In the genomic region with DNA sequence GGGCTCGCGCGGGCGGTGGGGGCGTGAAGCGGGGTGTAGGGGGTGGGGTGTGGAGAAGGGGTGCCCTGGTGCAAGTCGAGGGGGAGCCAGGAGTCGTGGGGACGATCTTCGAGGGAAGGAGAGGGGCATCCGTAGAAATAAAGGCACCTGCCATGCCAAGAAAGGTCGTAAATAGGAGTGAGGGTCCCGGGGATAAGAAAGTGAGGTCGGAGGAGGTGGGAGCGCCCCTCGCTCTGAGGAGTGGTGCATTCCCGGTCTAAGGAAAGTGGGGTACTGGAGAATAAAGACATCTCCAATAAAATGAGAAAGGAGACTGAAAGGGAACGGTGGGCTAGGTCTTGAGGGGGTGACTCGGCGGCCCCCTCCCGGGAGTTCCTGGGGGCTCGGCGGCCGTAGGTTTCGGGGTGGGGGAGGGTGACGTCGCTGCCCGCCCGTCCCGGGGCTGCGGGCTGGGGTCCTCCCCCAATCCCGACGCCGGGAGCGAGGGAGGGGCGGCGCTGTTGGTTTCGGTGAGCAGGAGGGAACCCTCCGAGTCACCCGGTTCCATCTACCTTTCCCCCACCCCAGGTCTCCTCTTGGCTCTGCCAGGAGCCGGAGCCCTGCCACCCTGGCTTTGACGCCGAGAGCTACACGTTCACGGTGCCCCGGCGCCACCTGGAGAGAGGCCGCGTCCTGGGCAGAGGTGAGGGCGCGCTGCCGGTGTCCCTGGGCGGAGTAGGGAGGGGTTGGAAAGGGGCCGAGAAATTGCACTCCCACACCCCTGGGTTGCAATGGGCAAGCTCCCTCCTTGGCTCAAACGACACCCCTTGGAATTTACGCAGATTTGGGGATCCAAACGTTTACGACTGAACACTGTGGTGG, we compare ENCODE assay signal across 8 cellular contexts. TPM values are rescaled to one million over a fixed set of nuclear protein-coding genes. Genes with fewer than 3 reads are reported as not detected.
DNase-seq lines count a peak whose midpoint lies in the region; ATAC-seq and TF ChIP-seq lines count a peak whose summit lies in the region.

No MANE protein-coding gene starts in this region.

- ATAC-seq in omental fat pad (ENCODE audit: low FRiP score) (peak; percentile 25), GM21367 (IDR thresholded peaks at IDR 0.05; ENCODE audit: unreplicated experiment) (no peak)
- no peak for ATAC-seq in activated CD8-positive, alpha-beta memory T cell treated with anti-CD3 and anti-CD28 coated beads, Interleukin-2, amount 10 ng/mL, durations not matched to agents 7 days and 5 days

- H3K9me3 Mint-ChIP-seq in activated CD8-positive, alpha-beta memory T cell treated with anti-CD3 and anti-CD28 coated beads, Interleukin-2, amount 10 ng/mL, durations not matched to agents 7 days and 5 days (ENCODE audit: low read depth): no peaks in the 10 kb centered on the region

- H3K36me3 Mint-ChIP-seq in activated CD8-positive, alpha-beta memory T cell treated with anti-CD3 and anti-CD28 coated beads, Interleukin-2, amount 10 ng/mL, durations not matched to agents 7 days and 5 days: peaks cover 3% of the 10 kb centered on the region

- TF ChIP-seq CTCF in omental fat pad (IDR thresholded peaks at IDR 0.05): no peak

- no peak overlapping the region for H3K27ac Mint-ChIP-seq in activated CD8-positive, alpha-beta memory T cell treated with anti-CD3 and anti-CD28 coated beads, Interleukin-2, amount 10 ng/mL, durations not matched to agents 7 days and 5 days

- H3K4me1 Mint-ChIP-seq in activated CD8-positive, alpha-beta memory T cell treated with anti-CD3 and anti-CD28 coated beads, Interleukin-2, amount 10 ng/mL, durations not matched to agents 7 days and 5 days: peaks cover 2% of the 10 kb centered on the region

- peak overlapping the region; percentile 100 for H3K27ac ChIP-seq in epithelial cell of prostate

- CTCF ChIA-PET in activated CD8-positive, alpha-beta memory T cell treated with anti-CD3 and anti-CD28 coated beads, Interleukin-2, amount 10 ng/mL, durations not matched to agents 7 days and 5 days (lab: Charles Lee): interaction anchor here (0.6 kb wide), 1 partner anchor 105 kb away, joined by 3 read pairs; no protein-coding TSS in a partner anchor

- peaks cover 46% of the 10 kb centered on the region for H3K27me3 Mint-ChIP-seq in activated CD8-positive, alpha-beta memory T cell treated with anti-CD3 and anti-CD28 coated beads, Interleukin-2, amount 10 ng/mL, durations not matched to agents 7 days and 5 days

- H3K4me3 Mint-ChIP-seq in activated CD8-positive, alpha-beta memory T cell treated with anti-CD3 and anti-CD28 coated beads, Interleukin-2, amount 10 ng/mL, durations not matched to agents 7 days and 5 days: no peak overlapping the region

- DNase-seq in DMS53 (lab: John Stamatoyannopoulos, UW) (peak; percentile 84), NCI-H2171 (lab: John Stamatoyannopoulos, UW) (peak; percentile 30), epithelial cell of prostate (ENCODE audit: low read depth, low spot score) (no peak), omental fat pad (ENCODE audit: low spot score) (no peak), SIG-M5 treated with dmso at 0.1 percent for 504 hours (lab: John Stamatoyannopoulos, UW; ENCODE audit: unreplicated experiment) (no peak), G401 (ENCODE audit: low spot score) (no peak)
- no peak for DNase-seq in activated CD8-positive, alpha-beta memory T cell treated with anti-CD3 and anti-CD28 coated beads, Interleukin-2, amount 10 ng/mL, durations not matched to agents 7 days and 5 days

- in situ Hi-C loops in G401 (cut with HindIII; ENCODE audit: low sequenced_read_pairs): no loop called here

RNA-seq across cellular contexts. Expression of a gene that starts 0.9 kb away (rescaled TPM):
- 10 to 100 TPM in 1 of 4 donors, 1 to 10 TPM in 2, not detected in 1; 1.8 to 18.7 (median 3.4) TPM for total RNA-seq in omental fat pad
- under 1 TPM; 0.06 to 0.09 TPM for total RNA-seq in activated CD8-positive, alpha-beta memory T cell treated with anti-CD3 and anti-CD28 coated beads, Interleukin-2, amount 10 ng/mL, durations not matched to agents 7 days and 5 days
- 1.9 and 2.4 TPM in 2 replicates for total RNA-seq in G401 (2014; rRNA removed; shearing (Covaris generic))

Comparison
In these comparisons a context has a peak if more than half of its experiments do, and no peak if none do; other contexts are left out.
1. DNase-seq: peak in DMS53 (single experiment) and NCI-H2171 (single experiment); none in epithelial cell of prostate (single experiment), omental fat pad (single experiment), SIG-M5 treated with dmso at 0.1 percent for 504 hours (single experiment), activated CD8-positive, alpha-beta memory T cell treated with anti-CD3 and anti-CD28 coated beads, Interleukin-2, amount 10 ng/mL, durations not matched to agents 7 days and 5 days (single experiment) and G401 (single experiment).